Comparison of ENCODE assay signal across 18 cellular contexts in genomic region chr13:40660692-40661091, GRCh38. TPM values are rescaled to one million over a fixed set of nuclear protein-coding genes. Genes with fewer than 3 reads are reported as not detected.
DNase-seq lines count a peak whose midpoint lies in the region; ATAC-seq and TF ChIP-seq lines count a peak whose summit lies in the region.
"Had no signal": no experiment of that assay in that cellular context is flagged by ENCODE, and none has a peak within 500 bp of the region (broad histone marks: within the 10 kb centered on the region; RNA-seq: fewer than 3 reads in every experiment).

No MANE protein-coding gene starts in this region.

- peak overlapping the region; percentile 32 for H3K4me3 ChIP-seq in OCI-LY1 (ENCODE audit: low read depth, low read length, poor library complexity, severe bottlenecking)
- H3K4me3 ChIP-seq: lung, MG63, thoracic aorta had no signal

- CTCF ChIA-PET in activated naive CD4-positive, alpha-beta T cell treated with anti-CD3 and anti-CD28 coated beads for 36 hours (lab: Charles Lee), result interaction anchor here (0.6 to 0.7 kb wide), 2 partner anchors 18 to 49 kb away, joined by 3 read pairs; no protein-coding TSS in a partner anchor

- no peaks in the 10 kb centered on the region; the same call in 1 of the 2 replicates for H3F3A ChIP-seq in OCI-LY1 (ENCODE audit: insufficient read depth, low read length)

- peak overlapping the region; percentile 48 for H3K4me2 ChIP-seq in OCI-LY1 (ENCODE audit: low read length)

- intact Hi-C loops in activated naive CD4-positive, alpha-beta T cell treated with anti-CD3 and anti-CD28 coated beads for 36 hours (cut with micrococcal nuclease), result loop anchor here (5.0 to 10.0 kb wide), 4 partner anchors 288 to 1614 kb away; partner anchors contain the start of gene AKAP11
- intact Hi-C loops in dendritic cell treated with granulocyte-macrophage colony-stimulating factor and Interleukin-4, amounts not matched to agents 40 ng/mL and 50 ng/mL, for 4 days (cut with micrococcal nuclease), result loop anchor here (10.0 kb wide), 2 partner anchors 46 to 114 kb away; partner anchors contain the start of gene MRPS31

- H3K9ac ChIP-seq in OCI-LY1 (ENCODE audit: low read length), result no peak overlapping the region; the same call in 1 of the 2 replicates

- H3K4me3 Mint-ChIP-seq in activated naive CD4-positive, alpha-beta T cell treated with anti-CD3 and anti-CD28 coated beads for 36 hours, result no peak overlapping the region
- no peak overlapping the region for H3K4me3 Mint-ChIP-seq in dendritic cell treated with granulocyte-macrophage colony-stimulating factor and Interleukin-4, amounts not matched to agents 40 ng/mL and 50 ng/mL, for 4 days
- H3K4me3 Mint-ChIP-seq in stimulated activated memory B cell treated with anti-CD40 and anti-IgM and Interleukin-4, amounts not matched to agents 10 μg/mL and 1 μg/mL and 100 μg/mL, for 72 hours, result no peak overlapping the region
- H3K4me3 Mint-ChIP-seq: HFFc6 had no signal

- peaks cover 76% of the 10 kb centered on the region for H3K4me1 ChIP-seq in OCI-LY1 (ENCODE audit: insufficient read depth, low read length, severe bottlenecking)

- H3K9me2 ChIP-seq in OCI-LY1 (ENCODE audit: low read depth, low read length), result no peaks in the 10 kb centered on the region

- peak overlapping the region; percentile 64 for H3K27ac ChIP-seq in OCI-LY1 (ENCODE audit: low read depth, low read length, poor library complexity, severe bottlenecking)
- H3K27ac ChIP-seq: thoracic aorta had no signal

- H3K27me3 Mint-ChIP-seq in activated naive CD4-positive, alpha-beta T cell treated with anti-CD3 and anti-CD28 coated beads for 36 hours (ENCODE audit: low read depth), result no peaks in the 10 kb centered on the region
- peaks cover 2% of the 10 kb centered on the region for H3K27me3 Mint-ChIP-seq in dendritic cell treated with granulocyte-macrophage colony-stimulating factor and Interleukin-4, amounts not matched to agents 40 ng/mL and 50 ng/mL, for 4 days
- H3K27me3 Mint-ChIP-seq in stimulated activated memory B cell treated with anti-CD40 and anti-IgM and Interleukin-4, amounts not matched to agents 10 μg/mL and 1 μg/mL and 100 μg/mL, for 72 hours, result no peaks in the 10 kb centered on the region

- peak overlapping the region; percentile 14 for H3K27ac Mint-ChIP-seq in activated naive CD4-positive, alpha-beta T cell treated with anti-CD3 and anti-CD28 coated beads for 36 hours
- peak overlapping the region; percentile 4 for H3K27ac Mint-ChIP-seq in dendritic cell treated with granulocyte-macrophage colony-stimulating factor and Interleukin-4, amounts not matched to agents 40 ng/mL and 50 ng/mL, for 4 days
- H3K27ac Mint-ChIP-seq in stimulated activated memory B cell treated with anti-CD40 and anti-IgM and Interleukin-4, amounts not matched to agents 10 μg/mL and 1 μg/mL and 100 μg/mL, for 72 hours, result peak overlapping the region; percentile 95
- H3K27ac Mint-ChIP-seq: HFFc6 had no signal

- H3K9me3 Mint-ChIP-seq in activated naive CD4-positive, alpha-beta T cell treated with anti-CD3 and anti-CD28 coated beads for 36 hours, result no peaks in the 10 kb centered on the region
- peaks cover 7% of the 10 kb centered on the region for H3K9me3 Mint-ChIP-seq in dendritic cell treated with granulocyte-macrophage colony-stimulating factor and Interleukin-4, amounts not matched to agents 40 ng/mL and 50 ng/mL, for 4 days
- H3K9me3 Mint-ChIP-seq in stimulated activated memory B cell treated with anti-CD40 and anti-IgM and Interleukin-4, amounts not matched to agents 10 μg/mL and 1 μg/mL and 100 μg/mL, for 72 hours, result no peaks in the 10 kb centered on the region
- H3K9me3 Mint-ChIP-seq: HFFc6 had no signal

- no peaks in the 10 kb centered on the region for H4K20me1 ChIP-seq in OCI-LY1 (ENCODE audit: insufficient read depth, low read length)

- H3K79me2 ChIP-seq in OCI-LY1 (ENCODE audit: insufficient read depth, low read length), result peaks cover 97% of the 10 kb centered on the region

- no peaks in the 10 kb centered on the region for H3K9me3 ChIP-seq in OCI-LY1 (ENCODE audit: low read length)
- H3K9me3 ChIP-seq: MG63, thoracic aorta had no signal

- peaks cover 73% of the 10 kb centered on the region for H3K4me1 Mint-ChIP-seq in activated naive CD4-positive, alpha-beta T cell treated with anti-CD3 and anti-CD28 coated beads for 36 hours (ENCODE audit: low read depth)
- peaks cover 57% of the 10 kb centered on the region for H3K4me1 Mint-ChIP-seq in dendritic cell treated with granulocyte-macrophage colony-stimulating factor and Interleukin-4, amounts not matched to agents 40 ng/mL and 50 ng/mL, for 4 days (ENCODE audit: low read depth)
- peaks cover 64% of the 10 kb centered on the region for H3K4me1 Mint-ChIP-seq in stimulated activated memory B cell treated with anti-CD40 and anti-IgM and Interleukin-4, amounts not matched to agents 10 μg/mL and 1 μg/mL and 100 μg/mL, for 72 hours

- no peak for ATAC-seq in stimulated activated memory B cell treated with anti-CD40 and anti-IgM and Interleukin-4, amounts not matched to agents 10 μg/mL and 1 μg/mL and 100 μg/mL, for 72 hours
- ATAC-seq in GM21390 (IDR thresholded peaks at IDR 0.05; ENCODE audit: unreplicated experiment), result no peak

- H3K36me3 ChIP-seq in OCI-LY1 (ENCODE audit: insufficient read depth, low read length), result peaks cover 22% of the 10 kb centered on the region; the same call in 1 of the 2 replicates
- H3K36me3 ChIP-seq: MG63, thoracic aorta had no signal

- peaks cover 27% of the 10 kb centered on the region for H3K36me3 Mint-ChIP-seq in activated naive CD4-positive, alpha-beta T cell treated with anti-CD3 and anti-CD28 coated beads for 36 hours (ENCODE audit: low read depth)
- H3K36me3 Mint-ChIP-seq in dendritic cell treated with granulocyte-macrophage colony-stimulating factor and Interleukin-4, amounts not matched to agents 40 ng/mL and 50 ng/mL, for 4 days (ENCODE audit: low read depth), result peaks cover 15% of the 10 kb centered on the region
- H3K36me3 Mint-ChIP-seq in stimulated activated memory B cell treated with anti-CD40 and anti-IgM and Interleukin-4, amounts not matched to agents 10 μg/mL and 1 μg/mL and 100 μg/mL, for 72 hours, result peaks cover 13% of the 10 kb centered on the region

- no peak overlapping the region for H2AFZ ChIP-seq in OCI-LY1 (ENCODE audit: low read length)

- no peak for TF ChIP-seq CTCF in OCI-LY1 (IDR thresholded peaks at IDR 0.05; ENCODE audit: low read length)

- DNase-seq in activated naive CD4-positive, alpha-beta T cell treated with anti-CD3 and anti-CD28 coated beads for 36 hours, result no peak
- no peak for DNase-seq in activated naive CD4-positive, alpha-beta T cell treated with anti-CD3 and anti-CD28 coated beads, Interleukin-2, amount 50 U/mL, for 16 hours
- DNase-seq in kidney glomerular epithelial cell (lab: John Stamatoyannopoulos, UW) (no peak), DMS79 (lab: John Stamatoyannopoulos, UW) (no peak)
- DNase-seq: aorta, cortex of kidney, DMS 273 treated with DMSO at 0.1 percent for 48 hours, HFFc6, MG63, NCI-H2029 treated with DMSO at 0.1 percent for 48 hours, NCI-H526 treated with DMSO at 0.1 percent for 48 hours, occipital lobe had no signal

- no peaks in the 10 kb centered on the region for H3K27me3 ChIP-seq in OCI-LY1 (ENCODE audit: insufficient read depth, low read length)
- H3K27me3 ChIP-seq: MG63 had no signal

RNA-seq across cellular contexts. Expression of gene FOXO1, which starts 5.7 kb away (rescaled TPM):
- total RNA-seq in activated naive CD4-positive, alpha-beta T cell treated with anti-CD3 and anti-CD28 coated beads for 36 hours, result 10 to 100 TPM; 30.9 to 32.1 TPM

Comparison
In these comparisons a context has a peak if more than half of its experiments do, and no peak if none do; other contexts are left out.
1. H3K27ac Mint-ChIP-seq: peak in every context shown above with its lines; median percentile 95 in stimulated activated memory B cell treated with anti-CD40 and anti-IgM and Interleukin-4, amounts not matched to agents 10 μg/mL and 1 μg/mL and 100 μg/mL, for 72 hours; 14 in activated naive CD4-positive, alpha-beta T cell treated with anti-CD3 and anti-CD28 coated beads for 36 hours; 4 in dendritic cell treated with granulocyte-macrophage colony-stimulating factor and Interleukin-4, amounts not matched to agents 40 ng/mL and 50 ng/mL, for 4 days.